ENCODE assay signal across 8 cellular contexts in the genomic region with DNA sequence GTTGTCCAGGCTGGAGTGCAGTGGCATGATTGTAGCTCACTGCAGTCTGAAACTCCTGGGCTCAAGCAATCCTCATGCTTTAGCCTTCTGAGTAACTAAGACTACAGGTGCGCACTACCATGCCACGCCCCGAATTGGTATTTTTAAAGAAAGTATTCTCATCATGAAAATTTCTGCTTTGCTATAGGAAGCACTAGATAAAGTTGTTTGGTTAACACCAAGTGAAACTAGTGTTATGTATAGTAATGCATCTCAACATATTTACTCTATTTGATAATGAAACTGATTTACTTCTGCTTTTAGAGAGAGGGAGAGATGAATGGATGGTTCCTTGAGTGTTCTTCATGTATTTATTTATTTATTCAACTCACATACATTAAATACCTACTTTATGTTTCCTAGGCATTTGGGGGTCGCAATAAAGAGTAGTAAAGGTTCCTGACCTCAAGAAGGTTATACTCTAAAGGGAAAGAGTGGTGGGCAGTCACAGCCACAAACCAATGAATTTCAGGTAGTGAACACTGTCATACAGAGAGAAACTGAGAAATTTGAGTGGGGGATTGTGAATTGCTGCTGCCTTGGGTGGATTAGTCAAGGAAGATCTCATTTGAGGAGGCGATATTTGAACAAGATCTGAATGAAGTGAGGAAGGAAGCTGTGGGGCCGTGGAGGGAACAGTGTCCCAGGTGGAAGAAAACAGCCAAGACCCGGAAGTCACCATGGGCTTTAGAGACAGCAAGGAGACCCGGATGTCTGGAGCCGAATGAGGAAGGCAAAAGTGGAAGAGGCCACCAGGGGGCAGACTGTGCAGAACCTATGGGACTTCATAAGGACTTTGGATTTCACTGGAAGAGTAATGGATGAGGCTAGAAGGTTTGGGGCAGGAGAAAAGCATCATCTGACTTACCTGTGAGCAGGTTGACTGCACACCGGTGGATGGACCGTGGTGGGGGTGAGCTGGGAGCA.
DNase-seq lines count a peak whose midpoint lies in the region; ATAC-seq and TF ChIP-seq lines count a peak whose summit lies in the region.

No MANE protein-coding gene starts in this region.

- H3K27me3 ChIP-seq in BE2C (no peaks in the 10 kb centered on the region), heart right ventricle (no peaks in the 10 kb centered on the region)

- TF ChIP-seq CTCF in BE2C (IDR thresholded peaks at IDR 0.05; ENCODE audit: low read depth, low read length) (peak; percentile 82), heart right ventricle (IDR thresholded peaks at IDR 0.05) (peak; percentile 9 to 56 (median 37))

- H3K4me3 ChIP-seq in BE2C (ENCODE audit: low read depth, low read length) (no peak overlapping the region), heart right ventricle (no peak overlapping the region)

- H3K4me1 ChIP-seq in BE2C (peaks cover 8% of the 10 kb centered on the region), heart right ventricle (peaks cover 0 to 4% (median 0%) of the 10 kb centered on the region in 9 donors)

- WGBS in heart right ventricle, 2 donors, result 90 to 92% methylated on average over 11 of the region's 11 CpGs

- DNase-seq in BE2C (peak; percentile 71), NCI-H510A (lab: John Stamatoyannopoulos, UW) (peak; percentile 12), heart right ventricle (peak; percentile 13 to 23), sciatic nerve (ENCODE audit: low spot score) (no peak)
- peak; percentile 19 for DNase-seq in activated T-helper 9 cell treated with anti-CD3 and anti-CD28 coated beads, Interleukin-2, amount 50 U/mL, for 16 hours (ENCODE audit: low read depth)
- DNase-seq in stimulated activated CD4-positive, alpha-beta T cell treated with anti-CD3 and anti-CD28 coated beads, Interleukin-2, amount 100 ng/mL, for 24 hours, result peak; percentile 31 to 46

- H3K9me3 ChIP-seq in BE2C (no peaks in the 10 kb centered on the region), heart right ventricle (no peaks in the 10 kb centered on the region)

- intact Hi-C loops in heart right ventricle (cut with DNase I), result loop anchor here in 2 of 10 donors (5.0 to 10.0 kb wide), 2 partner anchors 387 to 390 kb away; no protein-coding TSS in a partner anchor
- intact Hi-C loops in sciatic nerve (cut with DNase I), result no loop called here

- H3K27ac ChIP-seq in heart right ventricle, result no peak overlapping the region

- H3K36me3 ChIP-seq in BE2C (no peaks in the 10 kb centered on the region), heart right ventricle (no peaks in the 10 kb centered on the region)

- ATAC-seq in GM18502 (IDR thresholded peaks at IDR 0.05; ENCODE audit: poor library complexity, unreplicated experiment) (peak; percentile 75), HG02884 (IDR thresholded peaks at IDR 0.05; ENCODE audit: unreplicated experiment) (peak; percentile 63), heart right ventricle (no peak), sciatic nerve (no peak)

Comparison
In these comparisons a context has a peak if more than half of its experiments do, and no peak if none do; other contexts are left out.
1. ATAC-seq: peak in GM18502 (single experiment) and HG02884 (single experiment); none in heart right ventricle (0 of 8) and sciatic nerve (single experiment).